ENCODE assay signal across 24 cellular contexts in the genomic region with DNA sequence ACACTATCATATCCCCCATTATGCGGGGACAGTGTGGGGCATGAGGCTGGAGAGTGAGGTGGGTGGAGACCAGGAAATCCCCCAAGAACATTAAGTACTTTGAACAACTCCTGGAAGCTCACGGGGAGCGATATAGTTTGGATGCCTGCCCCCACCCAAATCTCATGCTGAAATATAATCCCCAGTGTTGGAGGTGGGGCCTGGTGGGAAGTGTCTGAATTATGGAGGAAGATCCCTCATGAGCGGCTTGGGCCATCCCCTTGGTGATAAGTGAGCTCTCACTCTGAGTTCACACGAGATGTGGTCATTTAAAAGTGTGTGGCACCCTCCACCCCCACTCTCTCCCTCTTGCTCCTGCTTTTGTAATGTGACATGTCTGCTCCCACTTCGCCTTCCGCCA.
"Had no signal": no experiment of that assay in that cellular context is flagged by ENCODE, and none has a peak within 500 bp of the region (broad histone marks: within the 10 kb centered on the region; RNA-seq: fewer than 3 reads in every experiment).

No MANE protein-coding gene starts in this region.

- ATAC-seq: effector memory CD8-positive, alpha-beta T cell; gastrocnemius medialis; heart right ventricle; left cardiac atrium; left lung; left ventricle myocardium superior; mucosa of descending colon had no signal

- H3K27me3 ChIP-seq: colonic mucosa, esophagus squamous epithelium, gastrocnemius medialis, heart right ventricle, left lung had no signal

- H3K4me3 ChIP-seq: colonic mucosa, esophagus squamous epithelium, gastrocnemius medialis, heart right ventricle, left lung, lower lobe of right lung, mucosa of descending colon had no signal

- H3K27ac Mint-ChIP-seq: dendritic cell treated with granulocyte-macrophage colony-stimulating factor and Interleukin-4, amounts not matched to agents 40 ng/mL and 50 ng/mL, for 4 days; effector memory CD8-positive, alpha-beta T cell; mesothelial cell of epicardium had no signal

- H3K9me3 Mint-ChIP-seq: naive B cell had no signal

- DNase-seq: colonic mucosa; cortex of kidney; effector CD8-positive, alpha-beta T cell; effector memory CD8-positive, alpha-beta T cell; esophagus squamous epithelium; foreskin fibroblast; foreskin melanocyte; gastrocnemius medialis; glutamatergic neuron; head of caudate nucleus; heart right ventricle; hippocampal formation; left cardiac atrium; left lung; left ventricle myocardium superior; lower lobe of right lung; mesenchymal stem cell; mucosa of descending colon; naive B cell had no signal

- H3K4me3 Mint-ChIP-seq: dendritic cell treated with granulocyte-macrophage colony-stimulating factor and Interleukin-4, amounts not matched to agents 40 ng/mL and 50 ng/mL, for 4 days; effector memory CD8-positive, alpha-beta T cell; mesothelial cell of epicardium; naive B cell had no signal

- H3K27me3 Mint-ChIP-seq: dendritic cell treated with granulocyte-macrophage colony-stimulating factor and Interleukin-4, amounts not matched to agents 40 ng/mL and 50 ng/mL, for 4 days; effector memory CD8-positive, alpha-beta T cell; naive B cell had no signal

- H3K9me3 ChIP-seq: colonic mucosa, esophagus squamous epithelium, gastrocnemius medialis, heart right ventricle, left lung, lower lobe of right lung, mucosa of descending colon had no signal

- H3K4me1 ChIP-seq: colonic mucosa, esophagus squamous epithelium, gastrocnemius medialis, heart right ventricle, left lung, lower lobe of right lung had no signal

- H3K36me3 ChIP-seq: colonic mucosa, esophagus squamous epithelium, gastrocnemius medialis, heart right ventricle, left lung, lower lobe of right lung had no signal

- FAIRE-seq: endothelial cell of umbilical vein, islet of Langerhans, keratinocyte had no signal

- H3K27ac ChIP-seq: colonic mucosa, esophagus squamous epithelium, gastrocnemius medialis, heart right ventricle, left lung, lower lobe of right lung had no signal

- H3K4me1 Mint-ChIP-seq: naive B cell had no signal
